Comparison of ENCODE assay signal across 8 cellular contexts in genomic region chr4:87011340-87012034, GRCh38.
A peak's percentile ranks its signal among the peaks of the same experiment; 100 is the strongest.
DNase-seq lines count a peak whose midpoint lies in the region; ATAC-seq, FAIRE-seq and TF ChIP-seq lines count a peak whose summit lies in the region.

No MANE protein-coding gene starts in this region.

- H3K36me3 ChIP-seq in Loucy (ENCODE audit: insufficient read depth, low read length) (no peaks in the 10 kb centered on the region), bronchial epithelial cell (ENCODE audit: control insufficient read depth, insufficient read depth, low read length) (no peaks in the 10 kb centered on the region), muscle layer of duodenum (ENCODE audit: control insufficient read depth in 1 of 2, insufficient read depth in 2 of 2, low read length in 2 of 2) (peaks cover 0 to 4% of the 10 kb centered on the region in 2 donors)

- ATAC-seq in GM18861 (IDR thresholded peaks at IDR 0.05; ENCODE audit: unreplicated experiment): no peak
- no peak for ATAC-seq in HG03175 (IDR thresholded peaks at IDR 0.05; ENCODE audit: unreplicated experiment)

- no peaks in the 10 kb centered on the region for H3K9me3 ChIP-seq in Loucy (ENCODE audit: insufficient read depth, low read depth, low read length)
- H3K9me3 ChIP-seq in muscle layer of duodenum (ENCODE audit: control insufficient read depth in 1 of 2, low read length in 2 of 2): no peaks in the 10 kb centered on the region

- H3K27ac ChIP-seq in muscle layer of duodenum (ENCODE audit: low read length): peak overlapping the region; percentile 19

- H3K4me3 ChIP-seq in Loucy (ENCODE audit: low read length, poor library complexity, severe bottlenecking) (peak overlapping the region; percentile 65), bronchial epithelial cell (ENCODE audit: low read depth, low read length) (no peak overlapping the region), muscle layer of duodenum (ENCODE audit: low read depth in 1 of 2, low read length in 2 of 2) (no peak overlapping the region)

- peaks cover 93% of the 10 kb centered on the region for H3K79me2 ChIP-seq in Loucy (ENCODE audit: insufficient read depth, low read length)

- H3K9me2 ChIP-seq in Loucy (replicated peaks; ENCODE audit: low read depth, low read length): no peaks in the 10 kb centered on the region

- no peak overlapping the region for H2AFZ ChIP-seq in Loucy (ENCODE audit: low read length)

- peaks cover 79% of the 10 kb centered on the region for H3K4me1 ChIP-seq in Loucy (ENCODE audit: insufficient read depth, low read length, poor library complexity, severe bottlenecking)
- H3K4me1 ChIP-seq in muscle layer of duodenum (ENCODE audit: control insufficient read depth in 1 of 2, insufficient read depth in 2 of 2, low read length in 2 of 2): peaks cover 31 to 45% of the 10 kb centered on the region in 2 donors

- FAIRE-seq in bronchial epithelial cell (lab: Jason Lieb, UNC): no peak
- FAIRE-seq in GM12892 (lab: Jason Lieb, UNC): no peak

- peaks cover 5% of the 10 kb centered on the region; the same call in 1 of the 2 replicates for H3F3A ChIP-seq in Loucy (ENCODE audit: low read depth)

- H3K4me2 ChIP-seq in Loucy (ENCODE audit: low read depth, low read length, poor library complexity, severe bottlenecking): peak overlapping the region; percentile 96

- peak; percentile 83 for DNase-seq in CD1c-positive myeloid dendritic cell (ENCODE audit: extremely low spot score)
- DNase-seq in bronchial epithelial cell (ENCODE audit: low read depth): peak; percentile 94
- no peak for DNase-seq in epidermal melanocyte (ENCODE audit: insufficient read length, low spot score)
- DNase-seq in GM12892 (ENCODE audit: insufficient read length): no peak

- H3K9ac ChIP-seq in Loucy (ENCODE audit: low read depth, low read length, poor library complexity, severe bottlenecking): peak overlapping the region; percentile 59

- no peak for TF ChIP-seq POLR2A in GM12892 (IDR thresholded peaks at IDR 0.05; ENCODE audit: low read depth, low read length)

- H3K27me3 ChIP-seq in Loucy (ENCODE audit: insufficient read depth, low read length, poor library complexity, severe bottlenecking): no peaks in the 10 kb centered on the region
- no peaks in the 10 kb centered on the region for H3K27me3 ChIP-seq in bronchial epithelial cell (ENCODE audit: control insufficient read depth, insufficient read depth, low read length)
- no peaks in the 10 kb centered on the region for H3K27me3 ChIP-seq in muscle layer of duodenum (ENCODE audit: low read depth, low read length)

- no peak for TF ChIP-seq CTCF in Loucy (conservative IDR thresholded peaks at IDR 0.05; ENCODE audit: low read length)
- no peak for TF ChIP-seq CTCF in bronchial epithelial cell (IDR thresholded peaks at IDR 0.05; ENCODE audit: insufficient read depth, low read length, severe bottlenecking)

- H4K20me1 ChIP-seq in Loucy (ENCODE audit: insufficient read depth, low read length, poor library complexity, severe bottlenecking): peaks cover 79% of the 10 kb centered on the region

Comparison
In these comparisons a context has a peak if more than half of its experiments do, and no peak if none do; other contexts are left out.
1. DNase-seq: peak in CD1c-positive myeloid dendritic cell (single experiment) and bronchial epithelial cell (single experiment); none in epidermal melanocyte (single experiment) and GM12892 (single experiment).